ENCODE assay signal across 8 cellular contexts in genomic region chr12:118055144-118055557, GRCh38. TPM values are rescaled to one million over a fixed set of nuclear protein-coding genes. Genes with fewer than 3 reads are reported as not detected.
DNase-seq lines count a peak whose midpoint lies in the region; ATAC-seq and TF ChIP-seq lines count a peak whose summit lies in the region.

No MANE protein-coding gene starts in this region.

- H3K4me3 Mint-ChIP-seq in GM23338, result no peak overlapping the region
- H3K4me3 Mint-ChIP-seq in activated CD4-positive, alpha-beta T cell treated with anti-CD3 and anti-CD28 coated beads for 36 hours, result no peak overlapping the region
- H3K4me3 Mint-ChIP-seq in neural crest cell, result peak overlapping the region; percentile 78

- CTCF ChIA-PET in activated CD4-positive, alpha-beta T cell treated with anti-CD3 and anti-CD28 coated beads for 36 hours (lab: Charles Lee), result interaction anchor here (0.6 to 6.0 kb wide), 10 partner anchors 8 to 204 kb away, joined by 3 to 48 read pairs (median 9); partner anchors contain the start of gene RFC5

- peak; percentile 84 to 90 for TF ChIP-seq CTCF in GM23338 (conservative IDR thresholded peaks at IDR 0.05; ENCODE audit: low read depth in 2 of 2)
- TF ChIP-seq CTCF in dorsolateral prefrontal cortex (IDR thresholded peaks at IDR 0.05 in 54 of 56, conservative IDR thresholded peaks at IDR 0.05 in 2 of 56; ENCODE audit: low read depth in 1 of 56, partially characterized antibody in 56 of 56), result peak in 55 of 56 donors; percentile 15 to 68 (median 50)
- peak; percentile 73 for TF ChIP-seq CTCF in neural crest cell (conservative IDR thresholded peaks at IDR 0.05)

- peaks cover 23% of the 10 kb centered on the region for H3F3A ChIP-seq in GM23338 (replicated peaks; ENCODE audit: low read depth)

- H3K36me3 Mint-ChIP-seq in GM23338 (ENCODE audit: low read depth) (peaks cover 36% of the 10 kb centered on the region), neural crest cell (ENCODE audit: low read depth) (peaks cover 11% of the 10 kb centered on the region)
- H3K36me3 Mint-ChIP-seq in activated CD4-positive, alpha-beta T cell treated with anti-CD3 and anti-CD28 coated beads for 36 hours (ENCODE audit: low read depth), result peaks cover 36% of the 10 kb centered on the region

- intact Hi-C loops in activated CD4-positive, alpha-beta T cell treated with anti-CD3 and anti-CD28 coated beads for 36 hours (cut with DNase I, micrococcal nuclease), result loop anchor here (1.0 kb wide), 1 partner anchor 181 kb away; no protein-coding TSS in a partner anchor
- intact Hi-C loops in dorsolateral prefrontal cortex (cut with DNase I), result no loop called here

- peaks cover 30% of the 10 kb centered on the region for H3K4me1 Mint-ChIP-seq in GM23338
- H3K4me1 Mint-ChIP-seq in activated CD4-positive, alpha-beta T cell treated with anti-CD3 and anti-CD28 coated beads for 36 hours, result peaks cover 53% of the 10 kb centered on the region
- peaks cover 27% of the 10 kb centered on the region for H3K4me1 Mint-ChIP-seq in neural crest cell

- H3K27ac ChIP-seq in GM23338 (ENCODE audit: low read depth), result no peak overlapping the region
- peak overlapping the region in 13 of 59 donors; percentile 14 to 98 (median 36) for H3K27ac ChIP-seq in dorsolateral prefrontal cortex

- peak; percentile 87 for ATAC-seq in GM23338
- peak; percentile 76 for ATAC-seq in activated CD4-positive, alpha-beta T cell treated with anti-CD3 and anti-CD28 coated beads for 36 hours
- ATAC-seq in HG03378 (IDR thresholded peaks at IDR 0.05; ENCODE audit: unreplicated experiment), result no peak

- H3K27me3 ChIP-seq in GM23338 (ENCODE audit: insufficient read depth) (no peaks in the 10 kb centered on the region), dorsolateral prefrontal cortex (no peaks in the 10 kb centered on the region)

- peaks cover 13% of the 10 kb centered on the region for H3K4me1 ChIP-seq in GM23338 (ENCODE audit: insufficient read depth)

- H3K9me2 ChIP-seq in GM23338 (ENCODE audit: insufficient read depth), result no peaks in the 10 kb centered on the region

- H3K27me3 Mint-ChIP-seq in GM23338 (ENCODE audit: insufficient read depth, low read depth, poor library complexity) (peaks cover 4% of the 10 kb centered on the region), neural crest cell (ENCODE audit: low read depth) (peaks cover 2% of the 10 kb centered on the region)
- H3K27me3 Mint-ChIP-seq in activated CD4-positive, alpha-beta T cell treated with anti-CD3 and anti-CD28 coated beads for 36 hours, result no peaks in the 10 kb centered on the region

- peaks cover 17% of the 10 kb centered on the region; the same call in 1 of the 2 replicates for H4K20me1 ChIP-seq in GM23338 (replicated peaks; ENCODE audit: insufficient read depth)

- H3K79me2 ChIP-seq in GM23338 (replicated peaks; ENCODE audit: insufficient read depth), result peaks cover 71% of the 10 kb centered on the region

- POLR2A ChIA-PET in activated CD4-positive, alpha-beta T cell treated with anti-CD3 and anti-CD28 coated beads for 36 hours (lab: Charles Lee), result no interaction called here

- no peaks in the 10 kb centered on the region for H3K9me3 Mint-ChIP-seq in GM23338
- no peaks in the 10 kb centered on the region for H3K9me3 Mint-ChIP-seq in activated CD4-positive, alpha-beta T cell treated with anti-CD3 and anti-CD28 coated beads for 36 hours (ENCODE audit: low read depth)
- peaks cover 2% of the 10 kb centered on the region for H3K9me3 Mint-ChIP-seq in neural crest cell

- H3K4me2 ChIP-seq in GM23338, result no peak overlapping the region

- DNase-seq in GDM1 (lab: John Stamatoyannopoulos, UW), result peak; percentile 36
- DNase-seq in GM23338 (ENCODE audit: low spot score), result peak; percentile 85
- DNase-seq in NCI-H2107 (lab: John Stamatoyannopoulos, UW), result peak; percentile 24
- peak; percentile 87 for DNase-seq in activated CD4-positive, alpha-beta T cell treated with anti-CD3 and anti-CD28 coated beads for 36 hours
- DNase-seq in dorsolateral prefrontal cortex, result peak in 1 of 10 donors; percentile 41
- DNase-seq in neural crest cell (ENCODE audit: low read depth, low spot score), result peak; percentile 43
- DNase-seq in ureter (ENCODE audit: low spot score), result peak; percentile 50

- H3K4me3 ChIP-seq in GM23338, result no peak overlapping the region
- H3K4me3 ChIP-seq in dorsolateral prefrontal cortex, result no peak overlapping the region

- H3K36me3 ChIP-seq in GM23338 (ENCODE audit: insufficient read depth), result 0 out of 2 replicates have a peak, but pooled peaks cover 11% of the 10 kb centered on the region

- H3K27ac Mint-ChIP-seq in GM23338, result no peak overlapping the region
- no peak overlapping the region for H3K27ac Mint-ChIP-seq in activated CD4-positive, alpha-beta T cell treated with anti-CD3 and anti-CD28 coated beads for 36 hours
- H3K27ac Mint-ChIP-seq in neural crest cell (ENCODE audit: unreplicated experiment), result no peak overlapping the region

- no peak overlapping the region for H2AFZ ChIP-seq in GM23338

TF ChIP-seq in GM23338, 12 proteins besides CTCF, POLR2A, EP300 and RAD21:
- TF ChIP-seq ZNF114 (CRISPR knock-in tag; IDR thresholded peaks at IDR 0.05) (no peak), STAT1 (IDR thresholded peaks at IDR 0.05; ENCODE audit: unreplicated experiment) (no peak), ZNF331 (CRISPR knock-in tag; IDR thresholded peaks at IDR 0.05; ENCODE audit: low read depth) (no peak)

RNA-seq across cellular contexts. Expression of gene WSB2, which starts 5.8 kb away (rescaled TPM):
- 53.2 and 60.8 TPM in 2 replicates for total RNA-seq in GM23338 (2014; rRNA removed; shearing (Covaris generic))
- polyA plus RNA-seq in GM23338 (2016; fragmentation: Nextera tagmentation; extraction: Ambion mirVana), result 36.6 and 38.8 TPM in 2 replicates
- total RNA-seq in activated CD4-positive, alpha-beta T cell treated with anti-CD3 and anti-CD28 coated beads for 36 hours, result 10 to 100 TPM; 57.7 to 58.2 TPM
- total RNA-seq in dorsolateral prefrontal cortex (100 to 1,000 TPM; 117 to 328 (median 199) TPM), neural crest cell (77.3 and 78.6 TPM in 2 replicates), ureter (73.5 TPM)

RNA-seq across cellular contexts. Expression of gene RFC5, which starts 38.6 kb away (rescaled TPM):
- 53.2 and 56.4 TPM in 2 replicates for total RNA-seq in GM23338 (2014; rRNA removed; shearing (Covaris generic))
- polyA plus RNA-seq in GM23338 (2016; fragmentation: Nextera tagmentation; extraction: Ambion mirVana), result 35.0 and 35.1 TPM in 2 replicates
- total RNA-seq in activated CD4-positive, alpha-beta T cell treated with anti-CD3 and anti-CD28 coated beads for 36 hours, result 10 to 100 TPM; 63.0 to 78.9 TPM
- 10 to 100 TPM in 115 of 120 experiments, 1 to 10 TPM in 5; 7.6 to 22.3 (median 14.5) TPM for total RNA-seq in dorsolateral prefrontal cortex
- 52.6 and 53.0 TPM in 2 replicates for total RNA-seq in neural crest cell
- 18.4 TPM for total RNA-seq in ureter

RNA-seq across cellular contexts. Expression of gene VSIG10, which starts 48.7 kb away (rescaled TPM):
- total RNA-seq in GM23338 (2014; rRNA removed; shearing (Covaris generic)), result 87.5 and 98.5 TPM in 2 replicates
- 48.1 and 52.1 TPM in 2 replicates for polyA plus RNA-seq in GM23338 (2016; fragmentation: Nextera tagmentation; extraction: Ambion mirVana)
- 1 to 10 TPM; 6.5 to 8.2 TPM for total RNA-seq in activated CD4-positive, alpha-beta T cell treated with anti-CD3 and anti-CD28 coated beads for 36 hours
- 10 to 100 TPM in 119 of 120 experiments, 1 to 10 TPM in 1; 9.9 to 40.2 (median 19.8) TPM for total RNA-seq in dorsolateral prefrontal cortex
- total RNA-seq in neural crest cell, result 26.8 and 30.1 TPM in 2 replicates
- 37.2 TPM for total RNA-seq in ureter

Comparison
In these comparisons a context has a peak if more than half of its experiments do, and no peak if none do; other contexts are left out.
1. intact Hi-C loops: an anchor here in activated CD4-positive, alpha-beta T cell treated with anti-CD3 and anti-CD28 coated beads for 36 hours (1.0 kb wide); none called in dorsolateral prefrontal cortex.